Comparison of ENCODE assay signal across 8 cellular contexts in genomic region chr3:18559323-18559972, GRCh38.
A peak's percentile ranks its signal among the peaks of the same experiment; 100 is the strongest.
DNase-seq lines count a peak whose midpoint lies in the region; ATAC-seq and FAIRE-seq lines count a peak whose summit lies in the region.

No MANE protein-coding gene starts in this region.

- H3K4me1 ChIP-seq in CD4-positive, alpha-beta memory T cell (ENCODE audit: insufficient read depth, low read length), result peaks cover 43% of the 10 kb centered on the region

- H3K4me1 Mint-ChIP-seq in CD4-positive, alpha-beta memory T cell, result peaks cover 22 to 61% (median 41%) of the 10 kb centered on the region in 4 donors
- H3K4me1 Mint-ChIP-seq in activated naive CD8-positive, alpha-beta T cell (ENCODE audit: low read depth), result peaks cover 66% of the 10 kb centered on the region

- ATAC-seq in GM19351 (IDR thresholded peaks at IDR 0.05; ENCODE audit: unreplicated experiment), result peak; percentile 60
- no peak for ATAC-seq in HG03045 (IDR thresholded peaks at IDR 0.05; ENCODE audit: unreplicated experiment)

- CTCF ChIA-PET in CD4-positive, alpha-beta memory T cell (lab: Charles Lee; ENCODE audit: partially characterized antibody), result interaction anchor here (0.7 to 9.4 kb wide), 66 partner anchors 9 to 429 kb away, joined by 3 to 184 read pairs (median 4); partner anchors contain the start of gene SATB1

- H3K27me3 Mint-ChIP-seq in CD4-positive, alpha-beta memory T cell, result no peaks in the 10 kb centered on the region
- H3K27me3 Mint-ChIP-seq in activated naive CD8-positive, alpha-beta T cell, result no peaks in the 10 kb centered on the region

- intact Hi-C loops in CD4-positive, alpha-beta memory T cell (cut with micrococcal nuclease), result loop anchor here (1.0 to 5.0 kb wide), 3 partner anchors 115 to 199 kb away; no protein-coding TSS in a partner anchor

- peak overlapping the region in 6 of 7 donors; percentile 55 to 85 (median 77) for H3K27ac Mint-ChIP-seq in CD4-positive, alpha-beta memory T cell
- H3K27ac Mint-ChIP-seq in activated naive CD8-positive, alpha-beta T cell, result peak overlapping the region; percentile 92

- POLR2A ChIA-PET in CD4-positive, alpha-beta memory T cell (lab: Charles Lee; ENCODE audit: partially characterized antibody), result interaction anchor here (0.6 to 2.3 kb wide), 6 partner anchors 9 to 199 kb away, joined by 3 to 24 read pairs (median 6); no protein-coding TSS in a partner anchor

- no peaks in the 10 kb centered on the region for H3K9me3 ChIP-seq in CD4-positive, alpha-beta memory T cell (ENCODE audit: control insufficient read depth in 1 of 2, low read length in 2 of 2)

- no peak for FAIRE-seq in RCC 7860 (lab: Jason Lieb, UNC)

- H3K27me3 ChIP-seq in CD4-positive, alpha-beta memory T cell (ENCODE audit: insufficient read depth, low read length), result no peaks in the 10 kb centered on the region

- H3K36me3 ChIP-seq in CD4-positive, alpha-beta memory T cell (ENCODE audit: insufficient read depth, low read length), result no peaks in the 10 kb centered on the region

- no peak overlapping the region for H3K4me3 ChIP-seq in CD4-positive, alpha-beta memory T cell (ENCODE audit: low read length in 2 of 2)

- peak in 4 of 5 donors; percentile 38 to 52 (median 48) for DNase-seq in CD4-positive, alpha-beta memory T cell
- DNase-seq in HT1080 (ENCODE audit: low read depth) (peak; percentile 55), RCC 7860 (ENCODE audit: low spot score) (peak; percentile 11), iPS DF 4.7 (ENCODE audit: extremely low read depth, low spot score) (peak; percentile 53)
- DNase-seq in stimulated activated CD4-positive, alpha-beta T cell treated with anti-CD3 and anti-CD28 coated beads, Interleukin-15, amount 100 ng/mL, for 24 hours, result peak; percentile 49

- H3K4me3 Mint-ChIP-seq in CD4-positive, alpha-beta memory T cell, result peak overlapping the region in 6 of 8 donors; percentile 50 to 73 (median 58)
- H3K4me3 Mint-ChIP-seq in activated naive CD8-positive, alpha-beta T cell, result peak overlapping the region; percentile 70

- H3K36me3 Mint-ChIP-seq in CD4-positive, alpha-beta memory T cell, result peaks cover 0 to 4% of the 10 kb centered on the region in 2 donors
- peaks cover 6% of the 10 kb centered on the region for H3K36me3 Mint-ChIP-seq in activated naive CD8-positive, alpha-beta T cell

- peaks cover 0 to 3% (median 0%) of the 10 kb centered on the region in 8 donors for H3K9me3 Mint-ChIP-seq in CD4-positive, alpha-beta memory T cell
- peaks cover 4% of the 10 kb centered on the region for H3K9me3 Mint-ChIP-seq in activated naive CD8-positive, alpha-beta T cell (ENCODE audit: low read depth)

- H3K27ac ChIP-seq in CD4-positive, alpha-beta memory T cell (ENCODE audit: low read depth, low read length), result no peak overlapping the region
